Comparison of ENCODE assay signal across 19 cellular contexts in the genomic region with DNA sequence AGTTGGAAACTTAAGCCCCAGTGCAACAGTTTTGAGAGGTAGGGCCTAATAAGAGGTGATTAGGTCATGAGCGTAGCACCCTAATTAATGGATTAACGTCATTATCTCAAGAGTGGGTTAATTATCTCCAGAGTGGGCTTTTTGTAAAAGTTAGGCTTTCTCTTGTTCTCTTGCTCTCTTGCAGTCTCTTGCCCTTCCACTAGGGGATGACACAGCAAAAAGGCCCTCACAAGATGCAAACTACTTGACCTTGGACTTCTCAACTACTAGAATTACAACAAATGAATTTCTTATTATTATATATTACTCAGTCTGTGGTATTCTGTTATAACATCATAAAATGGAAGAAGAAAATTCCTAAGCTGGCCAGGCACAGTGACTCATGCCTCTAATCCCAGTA. TPM values are rescaled to one million over a fixed set of nuclear protein-coding genes. Genes with fewer than 3 reads are reported as not detected.
DNase-seq lines count a peak whose midpoint lies in the region; TF ChIP-seq lines count a peak whose summit lies in the region.
"Had no signal": no experiment of that assay in that cellular context is flagged by ENCODE, and none has a peak within 500 bp of the region (broad histone marks: within the 10 kb centered on the region; RNA-seq: fewer than 3 reads in every experiment).

No MANE protein-coding gene starts in this region.

- H3K4me3 Mint-ChIP-seq in neural progenitor cell = no peak overlapping the region
- H3K4me3 Mint-ChIP-seq: CD8-positive, alpha-beta T cell; naive thymus-derived CD8-positive, alpha-beta T cell; stimulated activated effector memory CD8-positive, alpha-beta T cell treated with anti-CD3 and anti-CD28 coated beads, Interleukin-12 subunit alpha, Interleukin-12 subunit beta, amount 100 ng/mL, for 72 hours had no signal

- no peaks in the 10 kb centered on the region for H3K27me3 Mint-ChIP-seq in neural progenitor cell (ENCODE audit: insufficient read depth, low read depth)

- no peaks in the 10 kb centered on the region for H3K79me2 ChIP-seq in neural progenitor cell (ENCODE audit: low read depth)
- H3K79me2 ChIP-seq: hepatocyte had no signal

- TF ChIP-seq CTCF in GM12864 (IDR thresholded peaks at IDR 0.05; ENCODE audit: low read depth, low read length, missing control alignments) = peak; percentile 47
- peak; percentile 16 for TF ChIP-seq CTCF in cardiac fibroblast (IDR thresholded peaks at IDR 0.05; ENCODE audit: low read depth, low read length)
- TF ChIP-seq CTCF in neural progenitor cell (IDR thresholded peaks at IDR 0.05) = peak; percentile 24
- TF ChIP-seq CTCF in esophagus muscularis mucosa (IDR thresholded peaks at IDR 0.05) = no peak

- DNase-seq in GM12864 (ENCODE audit: low read depth) (no peak), LHCN-M2 (ENCODE audit: low read depth) (peak; percentile 3), cardiac fibroblast (ENCODE audit: low read depth in 2 of 2) (no peak), neural progenitor cell (ENCODE audit: low spot score) (no peak), pons (ENCODE audit: low spot score) (no peak), esophagus muscularis mucosa (ENCODE audit: extremely low spot score) (no peak), NCI-H526 (lab: John Stamatoyannopoulos, UW) (no peak)
- DNase-seq: caudate nucleus; CD8-positive, alpha-beta T cell; GF-D8; left lung; naive thymus-derived CD8-positive, alpha-beta T cell; NCI-H1092 treated with DMSO at 0.1 percent for 48 hours; right cardiac atrium; stimulated activated CD4-positive, alpha-beta T cell treated with anti-CD3 and anti-CD28 coated beads, Interleukin-4, amount 100 ng/mL, for 24 hours had no signal

- no peaks in the 10 kb centered on the region for H3F3A ChIP-seq in neural progenitor cell (ENCODE audit: low read depth)

- H3K27me3 ChIP-seq in neural progenitor cell (no peaks in the 10 kb centered on the region), esophagus muscularis mucosa (no peaks in the 10 kb centered on the region)
- H3K27me3 ChIP-seq: hepatocyte, left lung had no signal

- no peak overlapping the region for H3K27ac Mint-ChIP-seq in neural progenitor cell
- H3K27ac Mint-ChIP-seq: CD8-positive, alpha-beta T cell; naive thymus-derived CD8-positive, alpha-beta T cell; stimulated activated effector memory CD8-positive, alpha-beta T cell treated with anti-CD3 and anti-CD28 coated beads, Interleukin-12 subunit alpha, Interleukin-12 subunit beta, amount 100 ng/mL, for 72 hours had no signal

- no peak for TF ChIP-seq POLR2A in esophagus muscularis mucosa (IDR thresholded peaks at IDR 0.05; ENCODE audit: low read depth)

- H3K4me3 ChIP-seq in GM12864 (ENCODE audit: low read depth, low read length) (no peak overlapping the region), cardiac fibroblast (replicated peaks in 1 of 2; ENCODE audit: low read depth in 2 of 2, low read length in 2 of 2) (no peak overlapping the region), neural progenitor cell (no peak overlapping the region), esophagus muscularis mucosa (no peak overlapping the region)
- H3K4me3 ChIP-seq: hepatocyte, left lung had no signal

- H3K9ac ChIP-seq in neural progenitor cell = no peak overlapping the region

- no peaks in the 10 kb centered on the region for H3K9me3 ChIP-seq in neural progenitor cell (ENCODE audit: low read depth)
- H3K9me3 ChIP-seq in esophagus muscularis mucosa = no peaks in the 10 kb centered on the region
- H3K9me3 ChIP-seq: left lung had no signal

- H3K4me1 Mint-ChIP-seq in neural progenitor cell = no peaks in the 10 kb centered on the region
- H3K4me1 Mint-ChIP-seq: naive thymus-derived CD8-positive, alpha-beta T cell; stimulated activated effector memory CD8-positive, alpha-beta T cell treated with anti-CD3 and anti-CD28 coated beads, Interleukin-12 subunit alpha, Interleukin-12 subunit beta, amount 100 ng/mL, for 72 hours had no signal

- H2AFZ ChIP-seq in neural progenitor cell (replicated peaks) = no peak overlapping the region
- H2AFZ ChIP-seq: hepatocyte had no signal

- no peak for TF ChIP-seq EP300 in esophagus muscularis mucosa (IDR thresholded peaks at IDR 0.05)

- H3K4me1 ChIP-seq in neural progenitor cell (no peaks in the 10 kb centered on the region), esophagus muscularis mucosa (no peaks in the 10 kb centered on the region)
- H3K4me1 ChIP-seq: left lung had no signal

- no peak overlapping the region for H3K27ac ChIP-seq in neural progenitor cell
- no peak overlapping the region for H3K27ac ChIP-seq in esophagus muscularis mucosa (replicated peaks in 1 of 4)
- H3K27ac ChIP-seq: hepatocyte, left lung had no signal

- H4K20me1 ChIP-seq in neural progenitor cell (ENCODE audit: low read depth) = no peaks in the 10 kb centered on the region

- H3K36me3 Mint-ChIP-seq in neural progenitor cell = no peaks in the 10 kb centered on the region
- H3K36me3 Mint-ChIP-seq: CD8-positive, alpha-beta T cell; naive thymus-derived CD8-positive, alpha-beta T cell; stimulated activated effector memory CD8-positive, alpha-beta T cell treated with anti-CD3 and anti-CD28 coated beads, Interleukin-12 subunit alpha, Interleukin-12 subunit beta, amount 100 ng/mL, for 72 hours had no signal

- intact Hi-C loops in esophagus muscularis mucosa (cut with DNase I) = no loop called here

- H3K4me2 ChIP-seq in neural progenitor cell = no peak overlapping the region
- H3K4me2 ChIP-seq: hepatocyte had no signal

- WGBS in esophagus muscularis mucosa = 100% methylated on average over 2 of the region's 2 CpGs

- no peaks in the 10 kb centered on the region for H3K36me3 ChIP-seq in neural progenitor cell
- no peaks in the 10 kb centered on the region for H3K36me3 ChIP-seq in esophagus muscularis mucosa
- H3K36me3 ChIP-seq: left lung had no signal

- H3K9me3 Mint-ChIP-seq in neural progenitor cell = no peaks in the 10 kb centered on the region
- H3K9me3 Mint-ChIP-seq: CD8-positive, alpha-beta T cell had no signal

RNA-seq across cellular contexts. Expression of gene NDST3, which starts 22.1 kb away (rescaled TPM):
- total RNA-seq in LHCN-M2 (2014; rRNA removed) = not detected in 2 replicates
- polyA plus RNA-seq in LHCN-M2 (2012) = not detected
- 0.49 and 0.59 TPM in 2 replicates for total RNA-seq in neural progenitor cell (ENCODE audit: low replicate concordance)
- under 1 TPM in 1 of 4 donors, not detected in 3; under 0.01 TPM for total RNA-seq in esophagus muscularis mucosa
- total RNA-seq: CD8-positive, alpha-beta T cell; HT-29; naive thymus-derived CD8-positive, alpha-beta T cell; ureter had no signal

Comparison
In these comparisons a context has a peak if more than half of its experiments do, and no peak if none do; other contexts are left out.
1. CTCF ChIP-seq: peak in GM12864 (single experiment), cardiac fibroblast (single experiment) and neural progenitor cell (single experiment); none in esophagus muscularis mucosa (0 of 3).